Comparison of ENCODE assay signal across 15 cellular contexts in genomic region chr1:154774175-154774855, GRCh38.
"Had no signal": no experiment of that assay in that cellular context is flagged by ENCODE, and none has a peak within 500 bp of the region (broad histone marks: within the 10 kb centered on the region; RNA-seq: fewer than 3 reads in every experiment).

No MANE protein-coding gene starts in this region.

- H3K27ac Mint-ChIP-seq: activated CD4-positive, alpha-beta memory T cell treated with anti-CD3 and anti-CD28 coated beads for 36 hours had no signal

- H3K27ac ChIP-seq: ascending aorta, colonic mucosa, heart left ventricle had no signal

- H3K36me3 ChIP-seq: ascending aorta, colonic mucosa, thyroid gland had no signal

- H3K9me3 ChIP-seq: ascending aorta, colonic mucosa, mucosa of descending colon, thyroid gland had no signal

- H3K4me3 ChIP-seq: ascending aorta, colonic mucosa, heart left ventricle, mucosa of descending colon, thyroid gland had no signal

- H3K4me1 ChIP-seq: ascending aorta, colonic mucosa, heart left ventricle had no signal

- H3K4me3 Mint-ChIP-seq: activated CD4-positive, alpha-beta memory T cell treated with anti-CD3 and anti-CD28 coated beads for 36 hours; naive thymus-derived CD8-positive, alpha-beta T cell had no signal

- DNase-seq: activated CD4-positive, alpha-beta memory T cell treated with anti-CD3 and anti-CD28 coated beads for 36 hours; activated CD4-positive, CD25-positive, alpha-beta regulatory T cell treated with anti-CD3 and anti-CD28 coated beads, Interleukin-2, amount 50 U/mL, for 72 hours; activated naive CD4-positive, alpha-beta T cell; activated T-cell treated with anti-CD3 and anti-CD28 coated beads, Interleukin-2, amount 50 U/mL, for 48 hours; colonic mucosa; effector CD4-positive, alpha-beta T cell; foreskin melanocyte; heart left ventricle; mucosa of descending colon; naive thymus-derived CD8-positive, alpha-beta T cell; stimulated activated CD4-positive, alpha-beta T cell treated with anti-CD3 and anti-CD28 coated beads, Interleukin-15, amount 100 ng/mL, for 24 hours; stimulated activated CD4-positive, alpha-beta T cell treated with anti-CD3 and anti-CD28 coated beads, Interleukin-4, amount 100 ng/mL, for 24 hours; T-helper 2 cell had no signal

- ATAC-seq: heart left ventricle; mucosa of descending colon; naive thymus-derived CD8-positive, alpha-beta T cell had no signal

- H3K27me3 ChIP-seq: ascending aorta, colonic mucosa, heart left ventricle, thyroid gland had no signal

- H3K27me3 Mint-ChIP-seq: naive thymus-derived CD8-positive, alpha-beta T cell had no signal
